Comparison of ENCODE assay signal across 14 cellular contexts in the genomic region with DNA sequence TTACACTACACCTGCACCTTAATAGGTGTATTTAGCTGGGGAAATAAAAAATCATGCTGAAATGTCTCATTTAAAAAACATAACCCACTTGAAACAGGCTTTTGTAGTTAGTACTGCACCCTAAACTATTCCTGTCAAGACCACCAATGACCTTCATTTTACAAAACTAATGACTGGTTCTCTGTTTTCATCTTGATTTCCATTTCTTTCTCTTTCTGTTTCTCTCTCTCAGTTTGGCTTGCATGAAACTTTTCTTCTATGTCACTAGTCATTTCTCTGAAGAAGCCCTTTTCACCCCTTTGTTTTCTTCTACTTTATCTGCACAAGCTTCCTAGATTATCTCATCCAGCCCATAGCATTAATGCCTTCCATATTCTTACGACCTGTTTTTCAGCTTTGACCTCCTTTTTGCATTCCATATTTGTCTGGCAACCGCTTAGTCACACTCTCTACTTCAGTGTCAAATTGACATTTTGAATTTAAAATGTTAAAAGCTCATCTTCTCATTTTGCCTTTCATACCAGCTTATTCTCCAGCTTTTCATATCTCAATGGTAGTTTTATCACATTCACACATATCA. TPM values are rescaled to one million over a fixed set of nuclear protein-coding genes. Genes with fewer than 3 reads are reported as not detected.
DNase-seq lines count a peak whose midpoint lies in the region; ATAC-seq, FAIRE-seq and TF ChIP-seq lines count a peak whose summit lies in the region.
"Had no signal": no experiment of that assay in that cellular context is flagged by ENCODE, and none has a peak within 500 bp of the region (broad histone marks: within the 10 kb centered on the region; RNA-seq: fewer than 3 reads in every experiment).

No MANE protein-coding gene starts in this region.

- peak overlapping the region; percentile 62 for H3K4me3 Mint-ChIP-seq in activated CD4-positive, alpha-beta memory T cell treated with anti-CD3 and anti-CD28 coated beads for 36 hours
- H3K4me3 Mint-ChIP-seq in natural killer cell (peak overlapping the region; percentile 76), mesothelial cell of epicardium (no peak overlapping the region)

- TF ChIP-seq POLR2A in H54 (IDR thresholded peaks at IDR 0.05; ENCODE audit: low read depth, low read length), result no peak

- peaks cover 64% of the 10 kb centered on the region for H3K4me1 Mint-ChIP-seq in activated CD4-positive, alpha-beta memory T cell treated with anti-CD3 and anti-CD28 coated beads for 36 hours (ENCODE audit: low read depth)
- H3K4me1 Mint-ChIP-seq in natural killer cell (peaks cover 42 to 43% of the 10 kb centered on the region in 2 donors), mesothelial cell of epicardium (peaks cover 11% of the 10 kb centered on the region)

- H3K9me3 Mint-ChIP-seq in activated CD4-positive, alpha-beta memory T cell treated with anti-CD3 and anti-CD28 coated beads for 36 hours, result peaks cover 6% of the 10 kb centered on the region
- H3K9me3 Mint-ChIP-seq in natural killer cell (peaks cover 2% of the 10 kb centered on the region in 2 donors), mesothelial cell of epicardium (peaks cover 8% of the 10 kb centered on the region)

- DNase-seq in GM12865 (ENCODE audit: low read depth) (peak; percentile 35), H54 (ENCODE audit: insufficient read length, low spot score) (no peak), natural killer cell (no peak), mesothelial cell of epicardium (ENCODE audit: low spot score in 2 of 2, unreplicated experiment in 2 of 2) (no peak), posterior cingulate gyrus (no peak), MV-4-11 (lab: John Stamatoyannopoulos, UW) (no peak)
- DNase-seq in activated CD4-positive, alpha-beta memory T cell treated with anti-CD3 and anti-CD28 coated beads for 36 hours, result no peak
- DNase-seq: amniotic stem cell, DMS79, left colon, NCI-H2171, WERI-Rb-1 had no signal

- TF ChIP-seq CTCF in GM12865 (IDR thresholded peaks at IDR 0.05; ENCODE audit: insufficient read depth, low read depth, low read length, missing control alignments) (no peak), natural killer cell (IDR thresholded peaks at IDR 0.05) (no peak), mesothelial cell of epicardium (IDR thresholded peaks at IDR 0.05; ENCODE audit: unreplicated experiment) (no peak)

- intact Hi-C loops in activated CD4-positive, alpha-beta memory T cell treated with anti-CD3 and anti-CD28 coated beads for 36 hours (cut with micrococcal nuclease), result loop anchor here (1.0 to 10.0 kb wide), 3 partner anchors 33 to 550 kb away; no protein-coding TSS in a partner anchor
- intact Hi-C loops in natural killer cell (cut with micrococcal nuclease), result no loop called here
- intact Hi-C loops in posterior cingulate gyrus (cut with DNase I), result no loop called here

- H3K4me3 ChIP-seq in GM12865 (ENCODE audit: low read depth, low read length), result no peak overlapping the region; the same call in 1 of the 2 replicates

- POLR2A ChIA-PET in activated CD4-positive, alpha-beta memory T cell treated with anti-CD3 and anti-CD28 coated beads for 36 hours (lab: Charles Lee), result interaction anchor here (0.9 to 6.9 kb wide), 8 partner anchors 32 to 146 kb away, joined by 3 to 180 read pairs (median 6); partner anchors contain the start of genes CD69 and CLEC2D

- H3K36me3 Mint-ChIP-seq in activated CD4-positive, alpha-beta memory T cell treated with anti-CD3 and anti-CD28 coated beads for 36 hours, result no peaks in the 10 kb centered on the region
- H3K36me3 Mint-ChIP-seq in natural killer cell, result no peaks in the 10 kb centered on the region
- H3K36me3 Mint-ChIP-seq in mesothelial cell of epicardium, result no peaks in the 10 kb centered on the region

- CTCF ChIA-PET in activated CD4-positive, alpha-beta memory T cell treated with anti-CD3 and anti-CD28 coated beads for 36 hours (lab: Charles Lee), result interaction anchor here (1.0 to 10.7 kb wide), 6 partner anchors 11 to 52 kb away, joined by 3 to 624 read pairs (median 6); partner anchors contain the start of gene CD69

- peak overlapping the region; percentile 84 for H3K27ac Mint-ChIP-seq in activated CD4-positive, alpha-beta memory T cell treated with anti-CD3 and anti-CD28 coated beads for 36 hours
- H3K27ac Mint-ChIP-seq in natural killer cell, result peak overlapping the region; percentile 41 to 83
- no peak overlapping the region for H3K27ac Mint-ChIP-seq in mesothelial cell of epicardium

- H3K27me3 Mint-ChIP-seq in activated CD4-positive, alpha-beta memory T cell treated with anti-CD3 and anti-CD28 coated beads for 36 hours, result no peaks in the 10 kb centered on the region
- H3K27me3 Mint-ChIP-seq in natural killer cell (ENCODE audit: low read depth in 2 of 2) (peaks cover 0 to 4% of the 10 kb centered on the region in 2 donors), mesothelial cell of epicardium (ENCODE audit: low read depth) (no peaks in the 10 kb centered on the region)

- peak; percentile 74 for FAIRE-seq in H54 (lab: Jason Lieb, UNC)

- ATAC-seq in natural killer cell, result peak in 2 of 3 donors; percentile 24 to 30
- ATAC-seq: left colon had no signal

RNA-seq across cellular contexts. Expression of gene KLRF1, which starts 32.7 kb away (rescaled TPM):
- total RNA-seq in activated CD4-positive, alpha-beta memory T cell treated with anti-CD3 and anti-CD28 coated beads for 36 hours, result not detected
- total RNA-seq in natural killer cell, result 100 to 1,000 TPM; 364 to 424 (median 392) TPM
- not detected in 3 replicates for total RNA-seq in mesothelial cell of epicardium
- total RNA-seq: HT-29, RPMI7951 had no signal

RNA-seq across cellular contexts. Expression of gene CD69, which starts 33.9 kb away (rescaled TPM):
- total RNA-seq in activated CD4-positive, alpha-beta memory T cell treated with anti-CD3 and anti-CD28 coated beads for 36 hours, result 100 to 1,000 TPM; 118 to 120 TPM
- total RNA-seq in natural killer cell, result 1,000 to 10,000 TPM in 1 of 3 donors, 100 to 1,000 TPM in 2; 739 to 1,541 (median 990) TPM
- total RNA-seq in mesothelial cell of epicardium, result 0.40 to 0.78 TPM (median 0.43 TPM) in 3 replicates
- total RNA-seq: HT-29, RPMI7951 had no signal

Comparison
In these comparisons a context has a peak if more than half of its experiments do, and no peak if none do; other contexts are left out.
1. RNA of gene KLRF1, which starts 32.7 kb away (total RNA-seq): 364 to 424 TPM in natural killer cell; not detected in activated CD4-positive, alpha-beta memory T cell treated with anti-CD3 and anti-CD28 coated beads for 36 hours and not detected in mesothelial cell of epicardium; every median in the first group is over 100 times any median in the second.
2. RNA of gene CD69, which starts 33.9 kb away (total RNA-seq): 739 to 1,541 TPM in natural killer cell and 118 to 120 TPM in activated CD4-positive, alpha-beta memory T cell treated with anti-CD3 and anti-CD28 coated beads for 36 hours; 0.40 to 0.78 TPM in mesothelial cell of epicardium; every median in the first group is over 10 times any median in the second.